Comparison of ENCODE assay signal across 10 cellular contexts in the genomic region with DNA sequence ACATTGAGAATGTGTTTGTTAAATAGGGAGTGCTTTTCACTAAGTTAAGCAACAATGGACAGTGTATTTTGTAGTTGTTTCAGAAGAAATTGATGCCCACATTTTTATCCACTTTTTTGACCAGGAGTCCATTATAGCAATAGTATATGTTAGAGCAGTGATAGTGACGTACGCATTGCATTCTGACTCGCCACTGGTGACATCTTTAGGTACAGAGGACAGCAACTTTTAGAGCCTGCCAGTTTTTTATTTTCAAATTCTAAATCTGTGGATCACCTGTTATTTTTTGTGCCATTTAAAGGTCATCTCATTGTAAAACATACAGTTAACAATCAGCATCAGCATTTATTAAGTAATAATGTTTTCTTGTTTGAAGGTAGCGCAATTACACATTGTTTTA. TPM values are rescaled to one million over a fixed set of nuclear protein-coding genes. Genes with fewer than 3 reads are reported as not detected.
DNase-seq lines count a peak whose midpoint lies in the region; ATAC-seq and TF ChIP-seq lines count a peak whose summit lies in the region.
"Had no signal": no experiment of that assay in that cellular context is flagged by ENCODE, and none has a peak within 500 bp of the region (broad histone marks: within the 10 kb centered on the region; RNA-seq: fewer than 3 reads in every experiment).

No MANE protein-coding gene starts in this region.

- peaks cover 56% of the 10 kb centered on the region for H4K20me1 ChIP-seq in smooth muscle cell (ENCODE audit: low read depth)

- DNase-seq in activated CD4-positive, alpha-beta T cell treated with anti-CD3 and anti-CD28 coated beads for 36 hours: no peak
- no peak for DNase-seq in activated CD4-positive, alpha-beta T cell treated with anti-CD3 and anti-CD28 coated beads, Interleukin-2, amount 50 U/mL, for 4 hours
- DNase-seq in glutamatergic neuron (no peak), smooth muscle cell (lab: John Stamatoyannopoulos, UW; ENCODE audit: unreplicated experiment) (no peak), mesenteric fat pad (ENCODE audit: low spot score) (no peak)
- DNase-seq in stimulated activated CD4-positive, alpha-beta T cell treated with anti-CD3 and anti-CD28 coated beads, Interleukin-15, amount 100 ng/mL, for 24 hours: no peak
- DNase-seq: activated gamma-delta T cell treated with Interleukin-2 at 50 U/mL for 16 hours; NK-92 treated with Interleukin-12 subunit alpha and Interleukin-12 subunit beta, amount 100 ng/mL, for 24 hours had no signal

- H3K9ac ChIP-seq in smooth muscle cell (ENCODE audit: low read depth): no peak overlapping the region

- no peak overlapping the region for H2AFZ ChIP-seq in smooth muscle cell (ENCODE audit: low read depth)

- no peak for TF ChIP-seq POLR2A in gastroesophageal sphincter (IDR thresholded peaks at IDR 0.05)

- H3K9me3 ChIP-seq in smooth muscle cell (replicated peaks; ENCODE audit: low read depth): no peaks in the 10 kb centered on the region
- no peaks in the 10 kb centered on the region for H3K9me3 ChIP-seq in gastroesophageal sphincter

- TF ChIP-seq CTCF in VCaP (conservative IDR thresholded peaks at IDR 0.05): no peak
- no peak for TF ChIP-seq CTCF in glutamatergic neuron (IDR thresholded peaks at IDR 0.05; ENCODE audit: partially characterized antibody, unreplicated experiment)
- TF ChIP-seq CTCF in smooth muscle cell (IDR thresholded peaks at IDR 0.05; ENCODE audit: borderline replicate concordance, insufficient read depth, poor library complexity, severe bottlenecking): no peak
- no peak for TF ChIP-seq CTCF in gastroesophageal sphincter (IDR thresholded peaks at IDR 0.05)

- no peaks in the 10 kb centered on the region for H3K36me3 ChIP-seq in smooth muscle cell (ENCODE audit: low read depth)
- no peaks in the 10 kb centered on the region for H3K36me3 ChIP-seq in gastroesophageal sphincter

- no peak for ATAC-seq in activated CD4-positive, alpha-beta T cell treated with anti-CD3 and anti-CD28 coated beads for 36 hours
- no peak for ATAC-seq in gastroesophageal sphincter

- CTCF ChIA-PET in activated CD4-positive, alpha-beta T cell treated with anti-CD3 and anti-CD28 coated beads for 36 hours (lab: Charles Lee): interaction anchor here (0.8 to 1.0 kb wide), 2 partner anchors 36 to 49 kb away, joined by 3 to 4 read pairs; a partner anchor contains a TSS

- H3K27ac ChIP-seq in VCaP (0 out of 2 replicates have a peak overlapping the region, but pooled peaks have one; percentile 76), smooth muscle cell (ENCODE audit: low read depth) (peak overlapping the region; percentile 50), gastroesophageal sphincter (no peak overlapping the region)

- no peak overlapping the region for H3K27ac Mint-ChIP-seq in activated CD4-positive, alpha-beta T cell treated with anti-CD3 and anti-CD28 coated beads for 36 hours
- H3K27ac Mint-ChIP-seq in glutamatergic neuron (ENCODE audit: unreplicated experiment): no peak overlapping the region

- H3K79me2 ChIP-seq in smooth muscle cell (ENCODE audit: low read depth): peaks cover 58% of the 10 kb centered on the region

- H3K27me3 Mint-ChIP-seq in activated CD4-positive, alpha-beta T cell treated with anti-CD3 and anti-CD28 coated beads for 36 hours: peaks cover 7% of the 10 kb centered on the region
- peaks cover 4% of the 10 kb centered on the region for H3K27me3 Mint-ChIP-seq in glutamatergic neuron (ENCODE audit: unreplicated experiment)

- H3K9me3 Mint-ChIP-seq in activated CD4-positive, alpha-beta T cell treated with anti-CD3 and anti-CD28 coated beads for 36 hours (ENCODE audit: low read depth): no peaks in the 10 kb centered on the region
- H3K9me3 Mint-ChIP-seq in glutamatergic neuron (ENCODE audit: unreplicated experiment): peaks cover 8% of the 10 kb centered on the region

- peaks cover 8% of the 10 kb centered on the region for H3K4me1 ChIP-seq in smooth muscle cell (ENCODE audit: low read depth)
- H3K4me1 ChIP-seq in gastroesophageal sphincter: peaks cover 0 to 47% (median 0%) of the 10 kb centered on the region in 3 donors

- no peaks in the 10 kb centered on the region for H3K27me3 ChIP-seq in smooth muscle cell (ENCODE audit: low read depth)
- H3K27me3 ChIP-seq in gastroesophageal sphincter: no peaks in the 10 kb centered on the region

- TF ChIP-seq EP300 in gastroesophageal sphincter (IDR thresholded peaks at IDR 0.05): no peak

- H3K4me3 ChIP-seq in smooth muscle cell: peak overlapping the region; percentile 96
- peak overlapping the region in 1 of 2 donors; percentile 92 for H3K4me3 ChIP-seq in gastroesophageal sphincter

- no peaks in the 10 kb centered on the region for H3F3A ChIP-seq in smooth muscle cell (ENCODE audit: low read depth)

- peak overlapping the region; percentile 87 for H3K4me3 Mint-ChIP-seq in activated CD4-positive, alpha-beta T cell treated with anti-CD3 and anti-CD28 coated beads for 36 hours
- H3K4me3 Mint-ChIP-seq in glutamatergic neuron (ENCODE audit: unreplicated experiment): peak overlapping the region; percentile 96

- peak overlapping the region; percentile 87 for H3K4me2 ChIP-seq in smooth muscle cell

- peaks cover 10% of the 10 kb centered on the region for H3K36me3 Mint-ChIP-seq in activated CD4-positive, alpha-beta T cell treated with anti-CD3 and anti-CD28 coated beads for 36 hours (ENCODE audit: low read depth)
- no peaks in the 10 kb centered on the region for H3K36me3 Mint-ChIP-seq in glutamatergic neuron (ENCODE audit: unreplicated experiment)

- POLR2A ChIA-PET in activated CD4-positive, alpha-beta T cell treated with anti-CD3 and anti-CD28 coated beads for 36 hours (lab: Charles Lee): no interaction called here

- peaks cover 45% of the 10 kb centered on the region for H3K4me1 Mint-ChIP-seq in activated CD4-positive, alpha-beta T cell treated with anti-CD3 and anti-CD28 coated beads for 36 hours
- H3K4me1 Mint-ChIP-seq in glutamatergic neuron (ENCODE audit: low read depth, unreplicated experiment): peaks cover 5% of the 10 kb centered on the region

- 86% methylated on average over 4 of the region's 4 CpGs for WGBS in smooth muscle cell (ENCODE audit: low lambda C conversion rate)
- 77 to 89% methylated on average over 4 of the region's 4 CpGs for WGBS in gastroesophageal sphincter (ENCODE audit: low coverage in 1 of 2), 2 donors

- intact Hi-C loops in activated CD4-positive, alpha-beta T cell treated with anti-CD3 and anti-CD28 coated beads for 36 hours (cut with DNase I, micrococcal nuclease): loop anchor here in 1 of 2 experiments (5.0 kb wide), 1 partner anchor 54 kb away; no protein-coding TSS in a partner anchor

RNA-seq across cellular contexts. Expression of a gene that starts 1.4 kb away (rescaled TPM):
- 10 to 100 TPM; 12.7 to 15.3 TPM for total RNA-seq in activated CD4-positive, alpha-beta T cell treated with anti-CD3 and anti-CD28 coated beads for 36 hours
- total RNA-seq in glutamatergic neuron (ENCODE audit: unreplicated experiment): 48.1 TPM
- 24.5 and 31.3 TPM in 2 replicates for total RNA-seq in smooth muscle cell
- 19.0 and 19.2 TPM in 2 replicates for polyA plus RNA-seq in smooth muscle cell
- total RNA-seq in gastroesophageal sphincter: 10 to 100 TPM; 16.4 to 23.5 (median 19.0) TPM
- 18.7 TPM for total RNA-seq in mesenteric fat pad

RNA-seq across cellular contexts. Expression of a gene that starts 49.0 kb away (rescaled TPM):
- 100 to 1,000 TPM; 108 to 112 TPM for total RNA-seq in activated CD4-positive, alpha-beta T cell treated with anti-CD3 and anti-CD28 coated beads for 36 hours
- total RNA-seq in glutamatergic neuron (ENCODE audit: unreplicated experiment) (31.8 TPM), smooth muscle cell (20.3 and 21.0 TPM in 2 replicates), gastroesophageal sphincter (10 to 100 TPM; 17.5 to 29.1 (median 21.2) TPM), mesenteric fat pad (27.9 TPM)
- polyA plus RNA-seq in smooth muscle cell: 14.5 and 22.9 TPM in 2 replicates

Comparison
In these comparisons a context has a peak if more than half of its experiments do, and no peak if none do; other contexts are left out.
1. H3K27ac ChIP-seq: peak in VCaP (single experiment) and smooth muscle cell (single experiment); none in gastroesophageal sphincter (0 of 4).